In the genomic region with DNA sequence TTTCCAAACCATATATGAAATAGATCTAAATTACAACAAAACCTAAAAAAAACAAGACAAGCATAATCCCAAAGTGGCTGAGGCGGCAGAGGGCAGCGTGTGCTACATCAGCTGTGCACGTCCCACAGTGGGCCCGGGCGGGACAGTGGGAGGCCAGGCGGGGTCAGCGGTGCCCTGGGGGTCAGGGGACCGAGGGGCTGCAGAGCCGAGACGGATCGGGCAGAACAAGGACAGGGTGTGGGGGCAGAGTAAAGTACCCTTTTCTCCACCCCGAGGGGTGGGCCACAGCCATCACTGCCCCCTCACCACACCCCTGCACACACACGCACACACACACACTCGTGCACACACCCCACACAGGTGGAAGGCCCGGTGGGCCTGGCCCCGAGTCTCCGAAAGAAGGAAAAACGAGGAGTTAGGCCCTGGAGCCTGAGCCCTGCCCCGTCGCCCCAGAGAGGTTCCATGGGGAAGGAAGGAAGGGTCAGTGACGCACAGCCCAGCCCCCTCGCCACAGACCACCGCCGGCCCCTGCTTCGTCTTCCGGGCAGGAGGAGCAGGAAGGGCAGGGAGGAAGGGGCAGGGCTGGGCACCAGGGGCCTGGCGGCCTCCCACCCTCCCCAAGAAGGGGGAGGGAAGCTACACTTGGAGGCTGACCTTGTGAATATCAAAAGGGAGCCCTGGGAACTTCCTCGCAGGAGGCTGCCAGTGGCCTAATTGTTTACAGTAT, we compare ENCODE assay signal across 19 cellular contexts. TPM values are rescaled to one million over a fixed set of nuclear protein-coding genes. Genes with fewer than 3 reads are reported as not detected.
DNase-seq lines count a peak whose midpoint lies in the region; ATAC-seq, FAIRE-seq and TF ChIP-seq lines count a peak whose summit lies in the region.
"Had no signal": no experiment of that assay in that cellular context is flagged by ENCODE, and none has a peak within 500 bp of the region (broad histone marks: within the 10 kb centered on the region; RNA-seq: fewer than 3 reads in every experiment).

No MANE protein-coding gene starts in this region.

- no peaks in the 10 kb centered on the region for H3K79me2 ChIP-seq in H1 (ENCODE audit: control insufficient read depth in 1 of 2, insufficient read depth in 2 of 2, low read length in 2 of 2)

- H2AK5ac ChIP-seq in H1 (ENCODE audit: low read depth, low read length), result peak overlapping the region; percentile 97; the same call in 1 of the 2 replicates

- no peak for TF ChIP-seq RAD21 in H1 (IDR thresholded peaks at IDR 0.05 in 1 of 2, conservative IDR thresholded peaks at IDR 0.05 in 1 of 2; ENCODE audit: low read depth in 2 of 2, low read length in 2 of 2)

- no peak for FAIRE-seq in H1 (lab: Jason Lieb, UNC)
- FAIRE-seq: GM19239 had no signal

- H4K20me1 ChIP-seq in H1 (replicated peaks in 1 of 2; ENCODE audit: control insufficient read depth in 1 of 2, insufficient read depth in 2 of 2, low read length in 2 of 2), result peaks cover 0 to 5% of the 10 kb centered on the region in 2 experiments

- H3K4ac ChIP-seq in H1 (replicated peaks; ENCODE audit: insufficient read length, low read depth, low read length), result peak overlapping the region; percentile 53

- H4K5ac ChIP-seq in H1 (ENCODE audit: insufficient read length, low read depth, low read length), result peak overlapping the region; percentile 53

- TF ChIP-seq EP300 in H1 (IDR thresholded peaks at IDR 0.05; ENCODE audit: borderline replicate concordance in 1 of 2, low read depth in 2 of 2, low read length in 2 of 2), result no peak

- H2BK15ac ChIP-seq in H1 (ENCODE audit: low read length), result no peak overlapping the region

- no peak overlapping the region for H3K4me3 ChIP-seq in HUES48 (ENCODE audit: low read depth, low read length)
- peak overlapping the region in 1 of 4 experiments; percentile 21; a peak in 1 of 8 replicates for H3K4me3 ChIP-seq in H1 (ENCODE audit: extremely low read depth in 1 of 4, insufficient read depth in 2 of 4, low read depth in 3 of 4, low read length in 4 of 4)
- H3K4me3 ChIP-seq in skin epidermis, result no peak overlapping the region
- H3K4me3 ChIP-seq: ascending aorta, lung, vagina had no signal

- peak overlapping the region; percentile 76 for H4K8ac ChIP-seq in H1 (ENCODE audit: extremely low read depth, insufficient read depth, low read length)

- peak overlapping the region; percentile 81; the same call in 1 of the 2 replicates for H2BK5ac ChIP-seq in H1 (ENCODE audit: low read depth, low read length)

- H3K56ac ChIP-seq in H1 (replicated peaks; ENCODE audit: insufficient read length, low read depth, low read length), result peak overlapping the region; percentile 62

- H3K27me3 ChIP-seq in HUES48 (ENCODE audit: control insufficient read depth, insufficient read depth, low read length) (no peaks in the 10 kb centered on the region), H1 (replicated peaks in 1 of 4; ENCODE audit: control insufficient read depth in 3 of 4, extremely low read depth in 1 of 4, insufficient read depth in 3 of 4, low read length in 3 of 4) (no peaks in the 10 kb centered on the region)
- H3K27me3 ChIP-seq: ascending aorta, vagina had no signal

- H3K23me2 ChIP-seq in H1 (ENCODE audit: low read depth, low read length), result no peaks in the 10 kb centered on the region

- peaks cover 0 to 2% of the 10 kb centered on the region in 2 donors for H3K4me1 Mint-ChIP-seq in effector memory CD8-positive, alpha-beta T cell (ENCODE audit: low read depth in 2 of 2)

- H3K9me3 Mint-ChIP-seq in effector memory CD8-positive, alpha-beta T cell, result no peaks in the 10 kb centered on the region

- H3K23ac ChIP-seq in H1 (ENCODE audit: insufficient read length), result no peak overlapping the region

- no peak for TF ChIP-seq CTCF in H1 (IDR thresholded peaks at IDR 0.05; ENCODE audit: control extremely low read depth in 1 of 3, insufficient read depth in 1 of 3, low read depth in 1 of 3, low read length in 3 of 3)

- no peaks in the 10 kb centered on the region for H3K9me3 ChIP-seq in HUES48 (ENCODE audit: control insufficient read depth, insufficient read depth, low read length)
- no peaks in the 10 kb centered on the region for H3K9me3 ChIP-seq in H1 (ENCODE audit: insufficient read depth in 2 of 2, low read depth in 1 of 2, low read length in 1 of 2)
- H3K9me3 ChIP-seq: ascending aorta, vagina had no signal

- DNase-seq in H1 (ENCODE audit: low read depth in 1 of 2, low spot score in 2 of 2) (no peak), left lobe of liver (ENCODE audit: low spot score) (no peak), HCEC 1CT (no peak), islet precursor cell (no peak)
- DNase-seq in effector memory CD8-positive, alpha-beta T cell, result no peak
- DNase-seq: DMS53; effector CD8-positive, alpha-beta T cell; NCI-H187 treated with DMSO at 0.1 percent for 48 hours; NCI-H774; nucleus accumbens; RPMI8226; stimulated activated CD4-positive, alpha-beta T cell treated with anti-CD3 and anti-CD28 coated beads, Interleukin-15, amount 100 ng/mL, for 24 hours had no signal

- H2BK120ac ChIP-seq in H1 (replicated peaks; ENCODE audit: low read depth, low read length), result peak overlapping the region; percentile 87

- peak overlapping the region; percentile 29 to 41; a peak in 3 of 4 replicates for H3K4me2 ChIP-seq in H1 (ENCODE audit: insufficient read depth in 1 of 2, low read depth in 2 of 2, low read length in 2 of 2)

- POLR2A ChIA-PET in H1 (lab: Charles Lee; ENCODE audit: partially characterized antibody), result interaction anchor here (0.7 to 1.8 kb wide), 3 partner anchors 12 to 43 kb away, joined by 4 to 6 read pairs (median 4); no protein-coding TSS in a partner anchor

- TF ChIP-seq POLR2A in H1 (IDR thresholded peaks at IDR 0.05; ENCODE audit: control extremely low read depth in 1 of 2, low read depth in 2 of 2, low read length in 2 of 2), result no peak

- no peak overlapping the region for H3K27ac Mint-ChIP-seq in effector memory CD8-positive, alpha-beta T cell

- 83% methylated on average over 19 of the region's 28 CpGs; no CpG with 5 or more reads in 1 of the 2 experiments for WGBS in H1 (ENCODE audit: extremely low coverage in 1 of 2, insufficient coverage in 1 of 2, insufficient read length in 1 of 2, insufficient replicate concordance in 2 of 2, low coverage in 1 of 2, low lambda C conversion rate in 2 of 2, missing lambda C conversion rate in 1 of 2), 2 experiments

- no peaks in the 10 kb centered on the region for H3K36me3 Mint-ChIP-seq in effector memory CD8-positive, alpha-beta T cell (ENCODE audit: insufficient read depth)

- no peak overlapping the region for H3K14ac ChIP-seq in H1 (ENCODE audit: insufficient read length)

- H2BK12ac ChIP-seq in H1 (ENCODE audit: low read depth, low read length), result 0 out of 2 replicates have a peak overlapping the region, but pooled peaks have one; percentile 27

- H2BK20ac ChIP-seq in H1 (ENCODE audit: low read length), result no peak overlapping the region

- H3K18ac ChIP-seq in H1 (ENCODE audit: extremely low read depth, low read length), result peak overlapping the region; percentile 60

- H2AFZ ChIP-seq in H1 (ENCODE audit: low read length), result no peak overlapping the region

- CTCF ChIA-PET in H1 (lab: Charles Lee; ENCODE audit: partially characterized antibody), result interaction anchor here (0.8 to 1.6 kb wide), 6 partner anchors 10 to 122 kb away, joined by 3 to 6 read pairs (median 4); no protein-coding TSS in a partner anchor

- H3K27me3 Mint-ChIP-seq in effector memory CD8-positive, alpha-beta T cell, result no peaks in the 10 kb centered on the region

- peaks cover 3% of the 10 kb centered on the region; the same call in 1 of the 2 replicates for H3K79me1 ChIP-seq in H1 (ENCODE audit: low read depth, low read length)

- no peak overlapping the region for H3K9ac ChIP-seq in HUES48 (ENCODE audit: low read depth, low read length)
- no peak overlapping the region for H3K9ac ChIP-seq in H1 (replicated peaks in 1 of 4; ENCODE audit: extremely low read depth in 1 of 4, low read depth in 3 of 4, low read length in 3 of 4)

- no peaks in the 10 kb centered on the region for H3K36me3 ChIP-seq in HUES48 (ENCODE audit: control insufficient read depth, insufficient read depth, low read length)
- H3K36me3 ChIP-seq in H1 (ENCODE audit: control insufficient read depth in 2 of 4, insufficient read depth in 4 of 4, low read length in 3 of 4), result no peaks in the 10 kb centered on the region; a peak in 1 of 8 replicates

- no peak overlapping the region for H3K4me3 Mint-ChIP-seq in effector memory CD8-positive, alpha-beta T cell

- peak; percentile 17 for ATAC-seq in left lobe of liver
- no peak for ATAC-seq in GM18861 (IDR thresholded peaks at IDR 0.05; ENCODE audit: unreplicated experiment)
- no peak for ATAC-seq in effector memory CD8-positive, alpha-beta T cell (replicated peaks)

- H3K27ac ChIP-seq in HUES48 (ENCODE audit: low read depth, low read length) (peak overlapping the region; percentile 69), H1 (ENCODE audit: low read depth, low read length) (no peak overlapping the region), skin epidermis (peak overlapping the region in 13 of 21 experiments; percentile 9 to 81 (median 70))

- H4K91ac ChIP-seq in H1 (replicated peaks; ENCODE audit: insufficient read length, low read length), result peak overlapping the region; percentile 94

- H3K4me1 ChIP-seq in HUES48 (ENCODE audit: control insufficient read depth, insufficient read depth, low read length) (peaks cover 36% of the 10 kb centered on the region), H1 (replicated peaks in 1 of 4; ENCODE audit: control insufficient read depth in 3 of 4, insufficient read depth in 4 of 4, low read length in 3 of 4) (peaks cover 0 to 49% (median 31%) of the 10 kb centered on the region in 4 experiments; a peak in 6 of 7 replicates)

TF ChIP-seq in H1, 55 proteins besides CTCF, POLR2A, EP300 and RAD21 (continues in another document):
- TF ChIP-seq TAF7 (optimal IDR thresholded peaks at IDR 0.05; ENCODE audit: borderline replicate concordance, low read depth, low read length), result no peak
- no peak for TF ChIP-seq GTF2F1 (IDR thresholded peaks at IDR 0.05; ENCODE audit: borderline replicate concordance, low read depth, low read length)
- TF ChIP-seq YY1 (IDR thresholded peaks at IDR 0.05; ENCODE audit: low read depth, low read length), result no peak
- no peak for TF ChIP-seq HDAC2 (IDR thresholded peaks at IDR 0.05; ENCODE audit: borderline replicate concordance in 1 of 2, low read depth in 2 of 2, low read length in 2 of 2)
- TF ChIP-seq CEBPB (IDR thresholded peaks at IDR 0.05; ENCODE audit: low read depth, low read length), result no peak
- no peak for TF ChIP-seq TAF1 (IDR thresholded peaks at IDR 0.05; ENCODE audit: low read depth, low read length)

RNA-seq across cellular contexts. Expression of a gene that starts 49.6 kb away (rescaled TPM):
- total RNA-seq in H1 (2021; fragmentation: NEBNext Ultra II Directional; extraction: Animal tissue kit (Norgen Biotek cat#: 25700)), result 59.3 and 63.1 TPM in 2 replicates
- polyA plus RNA-seq in H1 (2011; rRNA removed), result 85.2 and 105 TPM in 2 replicates
- polyA plus RNA-seq in H1 (2011; cell fraction: cytosol; rRNA removed), result 74.8 TPM
- polyA plus RNA-seq in H1 (2011; cell fraction: nucleus; rRNA removed), result 68.0 TPM
- 40.4 to 56.7 TPM (median 50.5 TPM) in 4 replicates for polyA plus RNA-seq in H1 (2012, experiment 1 of 2)
- 65.3 TPM for polyA plus RNA-seq in H1 (2012, experiment 2 of 2)
- polyA plus RNA-seq in H1 (2013, experiment 1 of 2), result 51.1 TPM
- 54.0 TPM for polyA plus RNA-seq in H1 (2013, experiment 2 of 2)
- 21.6 and 41.3 TPM in 2 replicates for polyA minus RNA-seq in H1 (2011; rRNA and poly(A)+ RNA removed)
- polyA minus RNA-seq in H1 (2011; cell fraction: cytosol; rRNA and poly(A)+ RNA removed), result 26.6 TPM
- polyA minus RNA-seq in H1 (2011; cell fraction: nucleus; rRNA and poly(A)+ RNA removed), result 19.2 TPM
- 18.7 TPM for total RNA-seq in left lobe of liver
